Comparison of ENCODE assay signal across 31 cellular contexts in genomic region chr4:56627985-56628384, GRCh38. TPM values are rescaled to one million over a fixed set of nuclear protein-coding genes. Genes with fewer than 3 reads are reported as not detected.
DNase-seq lines count a peak whose midpoint lies in the region; ATAC-seq, FAIRE-seq and TF ChIP-seq lines count a peak whose summit lies in the region.
"Had no signal": no experiment of that assay in that cellular context is flagged by ENCODE, and none has a peak within 500 bp of the region (broad histone marks: within the 10 kb centered on the region; RNA-seq: fewer than 3 reads in every experiment).

No MANE protein-coding gene starts in this region.

- H3K27ac Mint-ChIP-seq in astrocyte (ENCODE audit: unreplicated experiment): no peak overlapping the region
- H3K27ac Mint-ChIP-seq: CD8-positive, alpha-beta T cell had no signal

- no peaks in the 10 kb centered on the region for H3K36me3 ChIP-seq in astrocyte (ENCODE audit: insufficient read depth, low read length)
- H3K36me3 ChIP-seq in rectal smooth muscle tissue (ENCODE audit: control insufficient read depth, insufficient read depth, low read length): no peaks in the 10 kb centered on the region
- no peaks in the 10 kb centered on the region for H3K36me3 ChIP-seq in uterus

- FAIRE-seq in astrocyte (lab: Jason Lieb, UNC): no peak
- FAIRE-seq: A549, GM12891, HepG2 had no signal

- H3K4me2 ChIP-seq in astrocyte (ENCODE audit: low read length): no peak overlapping the region
- H3K4me2 ChIP-seq: A549, PC-9 had no signal

- no peak overlapping the region for H3K27ac ChIP-seq in astrocyte (ENCODE audit: low read depth, low read length)
- peak overlapping the region; percentile 84 for H3K27ac ChIP-seq in rectal smooth muscle tissue (ENCODE audit: low read depth, low read length)
- peak overlapping the region; percentile 53 to 60 for H3K27ac ChIP-seq in uterus
- H3K27ac ChIP-seq: A549, PC-9 had no signal

- no peak for TF ChIP-seq POLR2A in uterus (IDR thresholded peaks at IDR 0.05)

- H3K9ac ChIP-seq in astrocyte (ENCODE audit: low read length) (no peak overlapping the region), rectal smooth muscle tissue (ENCODE audit: low read length) (no peak overlapping the region)

- peaks cover 5% of the 10 kb centered on the region for H3K4me1 Mint-ChIP-seq in astrocyte (ENCODE audit: low read depth, unreplicated experiment)

- H3K4me3 ChIP-seq in astrocyte (ENCODE audit: insufficient read depth, low read depth, low read length) (no peak overlapping the region), fibroblast of villous mesenchyme (ENCODE audit: low read depth, low read length) (no peak overlapping the region), rectal smooth muscle tissue (ENCODE audit: low read length) (no peak overlapping the region), uterus (no peak overlapping the region)
- H3K4me3 ChIP-seq: A549, PC-9 had no signal

- no peaks in the 10 kb centered on the region for H4K20me1 ChIP-seq in astrocyte (ENCODE audit: insufficient read depth, low read length)

- H3K27me3 Mint-ChIP-seq in astrocyte (ENCODE audit: low read depth, unreplicated experiment): no peaks in the 10 kb centered on the region

- H3K9me3 ChIP-seq in astrocyte (ENCODE audit: insufficient read depth, low read depth, low read length) (peaks cover 7% of the 10 kb centered on the region), uterus (no peaks in the 10 kb centered on the region)
- H3K9me3 ChIP-seq: A549, Caco-2 had no signal

- TF ChIP-seq CTCF in astrocyte (IDR thresholded peaks at IDR 0.05; ENCODE audit: insufficient read depth, low read depth, low read length) (no peak), fibroblast of villous mesenchyme (IDR thresholded peaks at IDR 0.05; ENCODE audit: insufficient read depth, low read depth, low read length) (no peak), uterus (IDR thresholded peaks at IDR 0.05) (no peak)

- no peak overlapping the region for H3K4me3 Mint-ChIP-seq in astrocyte (ENCODE audit: unreplicated experiment)
- H3K4me3 Mint-ChIP-seq: CD8-positive, alpha-beta T cell had no signal

- peaks cover 15% of the 10 kb centered on the region for H3K9me3 Mint-ChIP-seq in astrocyte (ENCODE audit: unreplicated experiment)

- ATAC-seq in HG03196 (IDR thresholded peaks at IDR 0.05; ENCODE audit: unreplicated experiment): no peak
- ATAC-seq in GM19023 (IDR thresholded peaks at IDR 0.05; ENCODE audit: unreplicated experiment): no peak
- ATAC-seq: A549; CD8-positive, alpha-beta T cell; HCT116; HepG2 had no signal

- intact Hi-C loops in uterus (cut with DNase I; ENCODE audit: low total_unique reads): no loop called here

- H3K27me3 ChIP-seq in astrocyte (ENCODE audit: insufficient read depth, low read length) (no peaks in the 10 kb centered on the region), rectal smooth muscle tissue (ENCODE audit: control insufficient read depth, insufficient read depth, low read length) (no peaks in the 10 kb centered on the region), uterus (no peaks in the 10 kb centered on the region)

- H3K79me2 ChIP-seq in astrocyte (ENCODE audit: insufficient read depth, low read length): no peaks in the 10 kb centered on the region

- peak; percentile 32 for DNase-seq in astrocyte (ENCODE audit: low read depth)
- DNase-seq in fibroblast of villous mesenchyme (ENCODE audit: low read depth): peak; percentile 26
- no peak for DNase-seq in uterus
- no peak for DNase-seq in activated naive CD4-positive, alpha-beta T cell (lab: John Stamatoyannopoulos, UW)
- no peak for DNase-seq in NK-92 treated with Interleukin-12 subunit alpha and Interleukin-12 subunit beta, amount 100 ng/mL, for 24 hours (lab: John Stamatoyannopoulos, UW)
- DNase-seq: C1 segment of cervical spinal cord; Caco-2; CD8-positive, alpha-beta T cell; DMS79; GF-D8; KBM-7; MV-4-11; NCI-H1105 treated with DMSO at 0.1 percent for 48 hours; NCI-H2029; NCI-H446; NCI-H524 treated with DMSO at 0.1 percent for 48 hours; NCI-H82; SHP77 had no signal

- no peak overlapping the region for H2AFZ ChIP-seq in astrocyte (ENCODE audit: low read depth, low read length)
- H2AFZ ChIP-seq: PC-9 had no signal

- H3K4me1 ChIP-seq in astrocyte (ENCODE audit: insufficient read depth, low read length): peaks cover 8% of the 10 kb centered on the region
- peaks cover 23% of the 10 kb centered on the region for H3K4me1 ChIP-seq in rectal smooth muscle tissue (ENCODE audit: control insufficient read depth, insufficient read depth, low read length)
- no peaks in the 10 kb centered on the region for H3K4me1 ChIP-seq in uterus
- H3K4me1 ChIP-seq: A549, Caco-2 had no signal

- no peaks in the 10 kb centered on the region for H3K36me3 Mint-ChIP-seq in astrocyte (ENCODE audit: low read depth, unreplicated experiment)

RNA-seq across cellular contexts. Expression of gene HOPX, which starts 53.1 kb away (rescaled TPM):
- total RNA-seq in astrocyte (0.94 and 1.7 TPM in 2 replicates), fibroblast of villous mesenchyme (under 0.01 and 0.97 TPM in 2 replicates), uterus (10 to 100 TPM in 2 of 4 donors, 1 to 10 TPM in 2; 6.0 to 37.4 (median 17.4) TPM)
- total RNA-seq: Caco-2, H4, HepG2, HT1080, MCF 10A, RPMI7951, SK-MEL-5 had no signal

Comparison
In these comparisons a context has a peak if more than half of its experiments do, and no peak if none do; other contexts are left out.
1. DNase-seq: peak in astrocyte (single experiment) and fibroblast of villous mesenchyme (single experiment); none in uterus (0 of 2), activated naive CD4-positive, alpha-beta T cell (0 of 4) and NK-92 treated with Interleukin-12 subunit alpha and Interleukin-12 subunit beta, amount 100 ng/mL, for 24 hours (single experiment).